In the genomic region with DNA sequence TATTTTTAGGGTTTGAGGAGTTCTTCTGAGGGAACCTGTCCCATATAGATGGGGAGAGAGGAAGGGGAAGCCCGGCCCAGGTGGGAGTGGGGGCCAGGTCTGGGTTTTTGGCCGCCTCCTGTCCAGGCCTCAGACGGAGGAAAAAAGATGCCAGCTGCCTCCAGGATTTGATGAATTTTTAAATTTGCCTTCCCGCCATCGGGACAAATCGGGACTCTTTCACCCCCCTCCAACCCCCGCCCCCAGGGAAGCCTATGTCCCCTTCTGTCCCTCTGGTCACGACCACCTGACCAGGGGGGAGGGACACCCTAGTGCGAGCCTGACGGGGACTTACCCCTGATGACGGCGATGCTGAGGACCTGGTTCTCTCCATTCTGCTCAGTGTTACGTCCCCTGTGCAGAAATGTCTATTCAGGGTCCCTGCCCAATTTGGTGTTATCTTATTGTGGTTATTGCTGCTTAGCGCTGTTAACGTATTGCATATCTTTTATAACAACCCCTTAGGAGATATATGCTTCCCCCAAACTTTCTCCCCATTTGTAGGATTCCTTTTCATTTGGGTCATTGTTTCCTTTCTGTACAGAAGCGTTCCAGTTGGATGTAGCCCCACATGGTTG, we compare ENCODE assay signal across 8 cellular contexts.
DNase-seq lines count a peak whose midpoint lies in the region; ATAC-seq and TF ChIP-seq lines count a peak whose summit lies in the region.

No MANE protein-coding gene starts in this region.

- H3K36me3 Mint-ChIP-seq in activated CD4-positive, alpha-beta memory T cell treated with anti-CD3 and anti-CD28 coated beads, Interleukin-2, amount 10 ng/mL, durations not matched to agents 7 days and 5 days (ENCODE audit: low read depth): peaks cover 21% of the 10 kb centered on the region
- H3K36me3 Mint-ChIP-seq in glutamatergic neuron (ENCODE audit: unreplicated experiment): no peaks in the 10 kb centered on the region

- H3K4me3 ChIP-seq in ovary: peak overlapping the region; percentile 65

- peaks cover 8% of the 10 kb centered on the region for H3K4me1 ChIP-seq in ovary (ENCODE audit: insufficient read depth)

- 0 to 1% (median 0%) methylated on average over 15 to 16 of the region's 16 CpGs for WGBS in ovary, 3 donors

- no peaks in the 10 kb centered on the region for H3K27me3 ChIP-seq in ovary

- no peaks in the 10 kb centered on the region for H3K27me3 Mint-ChIP-seq in activated CD4-positive, alpha-beta memory T cell treated with anti-CD3 and anti-CD28 coated beads, Interleukin-2, amount 10 ng/mL, durations not matched to agents 7 days and 5 days
- H3K27me3 Mint-ChIP-seq in glutamatergic neuron (ENCODE audit: unreplicated experiment): no peaks in the 10 kb centered on the region

- CTCF ChIA-PET in activated CD4-positive, alpha-beta memory T cell treated with anti-CD3 and anti-CD28 coated beads, Interleukin-2, amount 10 ng/mL, durations not matched to agents 7 days and 5 days (lab: Charles Lee): interaction anchor here (0.6 to 1.9 kb wide), 10 partner anchors 10 to 883 kb away, joined by 3 to 10 read pairs (median 3); no protein-coding TSS in a partner anchor

- no peak for TF ChIP-seq POLR2A in ovary (IDR thresholded peaks at IDR 0.05)

- H3K27ac ChIP-seq in ovary: peak overlapping the region; percentile 14 to 55

- H3K36me3 ChIP-seq in ovary: no peaks in the 10 kb centered on the region

- intact Hi-C loops in ovary (cut with DNase I): loop anchor here in 2 of 4 donors (5.0 to 10.0 kb wide), 2 partner anchors 84 to 86 kb away; no protein-coding TSS in a partner anchor

- peaks cover 46% of the 10 kb centered on the region for H3K4me1 Mint-ChIP-seq in activated CD4-positive, alpha-beta memory T cell treated with anti-CD3 and anti-CD28 coated beads, Interleukin-2, amount 10 ng/mL, durations not matched to agents 7 days and 5 days
- peaks cover 10% of the 10 kb centered on the region for H3K4me1 Mint-ChIP-seq in glutamatergic neuron (ENCODE audit: low read depth, unreplicated experiment)

- no peak for TF ChIP-seq EP300 in ovary (IDR thresholded peaks at IDR 0.05)

- peak overlapping the region; percentile 77 for H3K27ac Mint-ChIP-seq in activated CD4-positive, alpha-beta memory T cell treated with anti-CD3 and anti-CD28 coated beads, Interleukin-2, amount 10 ng/mL, durations not matched to agents 7 days and 5 days
- H3K27ac Mint-ChIP-seq in glutamatergic neuron (ENCODE audit: unreplicated experiment): peak overlapping the region; percentile 83

- peak; percentile 27 for DNase-seq in activated CD4-positive, alpha-beta T cell treated with anti-CD3 and anti-CD28 coated beads for 48 hours
- no peak for DNase-seq in activated CD4-positive, alpha-beta T cell treated with anti-CD3 and anti-CD28 coated beads, Interleukin-2, amount 50 U/mL, for 4 hours
- peak; percentile 23 for DNase-seq in activated CD4-positive, alpha-beta memory T cell treated with anti-CD3 and anti-CD28 coated beads, Interleukin-2, amount 10 ng/mL, durations not matched to agents 7 days and 5 days
- DNase-seq in glutamatergic neuron (peak; percentile 35), ovary (peak in 1 of 5 donors; percentile 31), DMS79 (lab: John Stamatoyannopoulos, UW) (no peak)

- peak overlapping the region; percentile 88 for H3K4me3 Mint-ChIP-seq in activated CD4-positive, alpha-beta memory T cell treated with anti-CD3 and anti-CD28 coated beads, Interleukin-2, amount 10 ng/mL, durations not matched to agents 7 days and 5 days
- peak overlapping the region; percentile 91 for H3K4me3 Mint-ChIP-seq in glutamatergic neuron (ENCODE audit: unreplicated experiment)

- POLR2A ChIA-PET in activated CD4-positive, alpha-beta memory T cell treated with anti-CD3 and anti-CD28 coated beads, Interleukin-2, amount 10 ng/mL, durations not matched to agents 7 days and 5 days (lab: Charles Lee): interaction anchor here (1.4 to 1.9 kb wide), 2 partner anchors 288 to 301 kb away, joined by 4 read pairs; no protein-coding TSS in a partner anchor

- no peak for TF ChIP-seq CTCF in glutamatergic neuron (IDR thresholded peaks at IDR 0.05; ENCODE audit: partially characterized antibody, unreplicated experiment)
- no peak for TF ChIP-seq CTCF in ovary (IDR thresholded peaks at IDR 0.05)

- no peaks in the 10 kb centered on the region for H3K9me3 ChIP-seq in ovary

- ATAC-seq in HG03354 (IDR thresholded peaks at IDR 0.05; ENCODE audit: poor library complexity, severe bottlenecking, unreplicated experiment): peak; percentile 36
- no peak for ATAC-seq in GM21737 (IDR thresholded peaks at IDR 0.05; ENCODE audit: unreplicated experiment)

- no peaks in the 10 kb centered on the region for H3K9me3 Mint-ChIP-seq in activated CD4-positive, alpha-beta memory T cell treated with anti-CD3 and anti-CD28 coated beads, Interleukin-2, amount 10 ng/mL, durations not matched to agents 7 days and 5 days
- peaks cover 3% of the 10 kb centered on the region for H3K9me3 Mint-ChIP-seq in glutamatergic neuron (ENCODE audit: unreplicated experiment)

Comparison
In these comparisons a context has a peak if more than half of its experiments do, and no peak if none do; other contexts are left out.
1. DNase-seq: peak in activated CD4-positive, alpha-beta T cell treated with anti-CD3 and anti-CD28 coated beads for 48 hours (single experiment), activated CD4-positive, alpha-beta memory T cell treated with anti-CD3 and anti-CD28 coated beads, Interleukin-2, amount 10 ng/mL, durations not matched to agents 7 days and 5 days (single experiment) and glutamatergic neuron (single experiment); none in activated CD4-positive, alpha-beta T cell treated with anti-CD3 and anti-CD28 coated beads, Interleukin-2, amount 50 U/mL, for 4 hours (0 of 2) and DMS79 (single experiment).